Comparison of ENCODE assay signal across 22 cellular contexts in the genomic region with DNA sequence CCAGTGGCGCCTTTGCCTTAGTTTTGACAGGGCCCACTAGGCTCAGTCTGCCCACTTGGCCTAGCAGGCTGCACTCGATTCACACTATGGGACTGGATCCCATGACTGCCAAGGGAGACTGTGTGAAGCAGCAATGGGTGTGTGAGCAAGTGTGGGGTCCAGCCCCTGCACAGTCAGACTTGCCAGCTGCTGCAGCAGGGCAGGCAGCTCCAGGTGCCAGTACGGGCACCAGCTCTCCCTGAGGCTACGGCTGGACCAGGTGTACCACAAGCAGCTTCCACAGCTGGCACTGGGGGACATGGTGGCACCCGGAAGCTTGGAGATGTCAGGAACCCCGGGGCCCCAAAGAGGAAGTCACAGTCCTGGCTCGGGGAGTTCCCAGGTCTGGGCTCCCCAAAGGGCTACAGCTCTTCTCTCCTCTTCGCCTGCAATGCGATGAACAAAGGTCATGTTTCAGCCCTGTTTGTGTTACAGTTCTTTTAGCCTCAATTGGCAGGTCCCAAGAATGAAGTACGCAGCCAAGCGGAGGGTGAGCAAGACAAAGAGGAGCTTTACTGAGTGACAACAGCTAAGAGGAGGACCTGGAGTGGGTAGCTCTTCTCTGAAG.
"Had no signal": no experiment of that assay in that cellular context is flagged by ENCODE, and none has a peak within 500 bp of the region (broad histone marks: within the 10 kb centered on the region; RNA-seq: fewer than 3 reads in every experiment).

No MANE protein-coding gene starts in this region.

- H3K4me3 Mint-ChIP-seq: naive thymus-derived CD4-positive, alpha-beta T cell; nephron; neural progenitor cell; stimulated activated effector memory CD8-positive, alpha-beta T cell treated with anti-CD3 and anti-CD28 coated beads, Interleukin-12 subunit alpha, Interleukin-12 subunit beta, amount 100 ng/mL, for 72 hours; type B pancreatic cell had no signal

- H3K4me1 ChIP-seq: neural progenitor cell, prostate gland, right atrium auricular region, sigmoid colon, stomach, tibial artery had no signal

- H3K4me3 ChIP-seq: coronary artery, gastrocnemius medialis, neural progenitor cell, prostate gland, right atrium auricular region, sigmoid colon, stomach, tibial artery had no signal

- H3K27ac Mint-ChIP-seq: nephron; neural progenitor cell; stimulated activated effector memory CD8-positive, alpha-beta T cell treated with anti-CD3 and anti-CD28 coated beads, Interleukin-12 subunit alpha, Interleukin-12 subunit beta, amount 100 ng/mL, for 72 hours; type B pancreatic cell had no signal

- DNase-seq: dermis blood vessel endothelial cell; foreskin fibroblast; gastrocnemius medialis; head of caudate nucleus; midbrain; naive thymus-derived CD4-positive, alpha-beta T cell; nucleus accumbens; sigmoid colon; stimulated activated CD4-positive, alpha-beta T cell treated with anti-CD3 and anti-CD28 coated beads, Interleukin-2, amount 100 ng/mL, for 24 hours; stimulated activated CD4-positive, alpha-beta T cell treated with anti-CD3 and anti-CD28 coated beads, Interleukin-4, amount 100 ng/mL, for 24 hours; stimulated activated naive CD4-positive, alpha-beta T cell treated with Interleukin-2 at 50 U/mL for 16 hours; stomach; tibial artery had no signal

- H3K9me3 Mint-ChIP-seq: nephron; stimulated activated effector memory CD8-positive, alpha-beta T cell treated with anti-CD3 and anti-CD28 coated beads, Interleukin-12 subunit alpha, Interleukin-12 subunit beta, amount 100 ng/mL, for 72 hours; type B pancreatic cell had no signal

- H3K4me1 Mint-ChIP-seq: neural progenitor cell had no signal

- H3K9ac ChIP-seq: neural progenitor cell had no signal

- H3K9me3 ChIP-seq: gastrocnemius medialis, prostate gland, right atrium auricular region, sigmoid colon had no signal

- H3K27me3 ChIP-seq: gastrocnemius medialis, neural progenitor cell, right atrium auricular region, sigmoid colon, stomach, tibial artery had no signal

- H3K36me3 ChIP-seq: neural progenitor cell, prostate gland, right atrium auricular region had no signal

- H3K27ac ChIP-seq: coronary artery, epithelial cell of prostate, gastrocnemius medialis, neural progenitor cell, prostate gland, sigmoid colon, stomach, tibial artery had no signal

- H3K36me3 Mint-ChIP-seq: stimulated activated effector memory CD8-positive, alpha-beta T cell treated with anti-CD3 and anti-CD28 coated beads, Interleukin-12 subunit alpha, Interleukin-12 subunit beta, amount 100 ng/mL, for 72 hours had no signal

- ATAC-seq: esophagus mucosa; gastrocnemius medialis; naive thymus-derived CD4-positive, alpha-beta T cell; stimulated activated effector memory CD8-positive, alpha-beta T cell treated with anti-CD3 and anti-CD28 coated beads, Interleukin-12 subunit alpha, Interleukin-12 subunit beta, amount 100 ng/mL, for 72 hours had no signal

- H3K27me3 Mint-ChIP-seq: naive thymus-derived CD4-positive, alpha-beta T cell; type B pancreatic cell had no signal
